8 cellular contexts compared by ENCODE assay signal in the genomic region with DNA sequence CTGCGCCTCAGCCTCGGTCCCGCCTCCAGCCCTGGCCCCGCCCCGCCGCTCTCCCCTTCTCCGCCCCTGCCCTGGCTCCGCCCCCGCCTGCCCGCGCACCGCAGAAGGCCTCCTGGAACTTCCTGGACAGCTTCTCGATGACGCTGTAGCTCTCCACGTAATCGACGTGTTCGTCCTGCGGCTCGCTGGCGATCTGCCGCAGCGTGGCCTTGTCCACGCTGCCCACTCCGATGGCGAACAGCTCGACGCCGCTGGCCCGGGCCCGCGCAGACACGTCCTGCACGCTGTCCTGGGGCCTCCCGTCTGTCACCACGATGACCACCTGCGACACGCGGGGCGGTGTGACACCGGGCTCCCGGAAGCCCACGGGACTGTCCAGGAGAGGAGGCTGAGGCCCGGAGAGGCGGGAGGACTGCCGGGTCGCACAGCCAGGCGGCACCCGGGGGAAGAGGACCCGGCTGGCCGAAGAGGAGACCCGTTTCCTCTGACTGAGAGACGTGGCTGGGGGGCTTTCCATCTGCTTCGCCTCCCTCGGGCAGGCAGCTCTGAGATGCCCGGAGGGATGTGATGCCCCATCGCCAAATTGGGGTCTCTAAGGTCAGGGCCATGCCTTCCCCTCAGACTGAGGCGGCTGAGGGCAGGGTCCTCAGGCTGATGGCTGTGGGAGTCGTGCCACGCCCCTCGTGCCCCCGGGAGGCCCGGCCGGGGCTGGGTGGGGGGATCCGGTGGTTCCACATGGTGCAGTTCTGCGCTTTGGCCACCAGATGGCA. TPM values are rescaled to one million over a fixed set of nuclear protein-coding genes. Genes with fewer than 3 reads are reported as not detected.
A peak's percentile ranks its signal among the peaks of the same experiment; 100 is the strongest.
DNase-seq lines count a peak whose midpoint lies in the region; ATAC-seq, FAIRE-seq and TF ChIP-seq lines count a peak whose summit lies in the region.

No MANE protein-coding gene starts in this region.

- no peaks in the 10 kb centered on the region for H3K9me1 ChIP-seq in keratinocyte (ENCODE audit: control insufficient read depth, extremely low read depth, insufficient read depth, low read length)

- peaks cover 21% of the 10 kb centered on the region for H3K4me1 ChIP-seq in keratinocyte (ENCODE audit: control insufficient read depth, extremely low read depth, insufficient read depth, low read length)

- peaks cover 4% of the 10 kb centered on the region for H3K27me3 Mint-ChIP-seq in WTC11 (ENCODE audit: low read depth)

- H3K36me3 ChIP-seq in bronchial epithelial cell (ENCODE audit: control insufficient read depth, insufficient read depth, low read length): peaks cover 4% of the 10 kb centered on the region
- H3K36me3 ChIP-seq in keratinocyte (ENCODE audit: control insufficient read depth in 2 of 2, extremely low read depth in 1 of 2, insufficient read depth in 2 of 2, low read length in 2 of 2): peaks cover 0 to 2% of the 10 kb centered on the region in 2 experiments

- CTCF ChIA-PET in WTC11 (lab: Charles Lee): interaction anchor here (0.6 to 5.7 kb wide), 37 partner anchors 9 to 212 kb away, joined by 3 to 290 read pairs (median 6); a partner anchor contains a TSS

- H3K4me1 Mint-ChIP-seq in WTC11: peaks cover under 1% of the 10 kb centered on the region

- POLR2A ChIA-PET in WTC11 (lab: Charles Lee): interaction anchor here (0.6 to 1.6 kb wide), 3 partner anchors 9 to 207 kb away, joined by 3 to 6 read pairs (median 3); no protein-coding TSS in a partner anchor

- H3K4me3 ChIP-seq in bronchial epithelial cell (ENCODE audit: low read depth, low read length) (peak overlapping the region; percentile 70), keratinocyte (ENCODE audit: control insufficient read depth in 2 of 3, extremely low read depth in 1 of 3, insufficient read depth in 2 of 3, low read depth in 1 of 3, low read length in 3 of 3) (peak overlapping the region; percentile 58 to 82 (median 72))

- H2AFZ ChIP-seq in keratinocyte (ENCODE audit: control insufficient read depth, low read length): peak overlapping the region; percentile 86

- peak overlapping the region; percentile 75 for H3K4me3 Mint-ChIP-seq in WTC11

- no peaks in the 10 kb centered on the region for H3K79me2 ChIP-seq in keratinocyte (ENCODE audit: control insufficient read depth, insufficient read depth, low read length)

- FAIRE-seq in bronchial epithelial cell (lab: Jason Lieb, UNC): no peak
- peak; percentile 17 for FAIRE-seq in keratinocyte (lab: Jason Lieb, UNC)

- dilution Hi-C loops in keratinocyte (cut with MboI; ENCODE audit: extremely low pct_ligation_motif_present, low sequenced_read_pairs): no loop called here

- H3K27ac ChIP-seq in keratinocyte (ENCODE audit: control insufficient read depth, insufficient read depth, low read length): peak overlapping the region; percentile 87

- H3K9ac ChIP-seq in keratinocyte (ENCODE audit: control insufficient read depth, extremely low read depth, insufficient read depth, low read length): peak overlapping the region; percentile 89

- ATAC-seq in HG02885 (IDR thresholded peaks at IDR 0.05; ENCODE audit: poor library complexity, unreplicated experiment): peak; percentile 63
- peak; percentile 63 for ATAC-seq in WTC11

- TF ChIP-seq CTCF in WTC11 (IDR thresholded peaks at IDR 0.05) (peak; percentile 98), bronchial epithelial cell (IDR thresholded peaks at IDR 0.05; ENCODE audit: insufficient read depth, low read length, severe bottlenecking) (peak; percentile 95), keratinocyte (optimal IDR thresholded peaks at IDR 0.05 in 1 of 3, IDR thresholded peaks at IDR 0.05 in 1 of 3, conservative IDR thresholded peaks at IDR 0.05 in 1 of 3; ENCODE audit: extremely low read depth in 1 of 3, insufficient read depth in 2 of 3, low read length in 3 of 3) (peak; percentile 76 to 93 (median 92))

- peak overlapping the region; percentile 89 for H3K4me2 ChIP-seq in keratinocyte (ENCODE audit: control insufficient read depth, extremely low read depth, insufficient read depth, low read depth, low read length)

- H3K36me3 Mint-ChIP-seq in WTC11: peaks cover 8% of the 10 kb centered on the region

- H3K27ac Mint-ChIP-seq in WTC11: no peak overlapping the region

- no peaks in the 10 kb centered on the region for H3K9me3 ChIP-seq in keratinocyte (ENCODE audit: control insufficient read depth, low read depth, low read length)

- peaks cover 27% of the 10 kb centered on the region for H3K9me3 Mint-ChIP-seq in WTC11

- no peaks in the 10 kb centered on the region for H4K20me1 ChIP-seq in keratinocyte (ENCODE audit: control insufficient read depth, extremely low read depth, insufficient read depth, low read length)

- DNase-seq in DMS 273 (lab: John Stamatoyannopoulos, UW; ENCODE audit: unreplicated experiment): peak; percentile 89
- DNase-seq in DMS 273 treated with DMSO at 0.1 percent for 48 hours (lab: John Stamatoyannopoulos, UW): no peak
- DNase-seq in NCI-H2081 treated with DMSO at 0.1 percent for 48 hours (lab: John Stamatoyannopoulos, UW): peak; percentile 82
- DNase-seq in WTC11 (ENCODE audit: low spot score): peak; percentile 92
- DNase-seq in bronchial epithelial cell (ENCODE audit: low read depth): peak; percentile 86
- DNase-seq in keratinocyte (ENCODE audit: low read depth, low spot score): peak; percentile 84
- peak; percentile 73 to 91 (median 75) for DNase-seq in stimulated activated CD4-positive, alpha-beta T cell treated with anti-CD3 and anti-CD28 coated beads, Interleukin-12 subunit alpha, Interleukin-12 subunit beta, amount 100 ng/mL, for 48 hours (ENCODE audit: low read depth in 2 of 3, low spot score in 1 of 3)

- H3K27me3 ChIP-seq in bronchial epithelial cell (ENCODE audit: control insufficient read depth, insufficient read depth, low read length) (no peaks in the 10 kb centered on the region), keratinocyte (ENCODE audit: control insufficient read depth, extremely low read depth, insufficient read depth, low read length) (no peaks in the 10 kb centered on the region)

TF ChIP-seq in WTC11, 78 proteins besides CTCF, POLR2A, EP300 and RAD21 (continues in another document):
- TF ChIP-seq NR1H2 (CRISPR knock-in tag; IDR thresholded peaks at IDR 0.05) (no peak), TEAD1 (CRISPR knock-in tag; IDR thresholded peaks at IDR 0.05) (no peak), GRHL2 (CRISPR knock-in tag; IDR thresholded peaks at IDR 0.05; ENCODE audit: insufficient replicate concordance, severe bottlenecking) (no peak), ZNF232 (CRISPR knock-in tag; IDR thresholded peaks at IDR 0.05) (peak; percentile 25; the same call in 1 of the 2 replicates), ZNF396 (CRISPR knock-in tag; IDR thresholded peaks at IDR 0.05; ENCODE audit: borderline replicate concordance) (no peak), ZNF138 (CRISPR knock-in tag; conservative IDR thresholded peaks at IDR 0.05) (no peak), ZNF423 (CRISPR knock-in tag; IDR thresholded peaks at IDR 0.05) (no peak)
- TF ChIP-seq, protein P1, sequence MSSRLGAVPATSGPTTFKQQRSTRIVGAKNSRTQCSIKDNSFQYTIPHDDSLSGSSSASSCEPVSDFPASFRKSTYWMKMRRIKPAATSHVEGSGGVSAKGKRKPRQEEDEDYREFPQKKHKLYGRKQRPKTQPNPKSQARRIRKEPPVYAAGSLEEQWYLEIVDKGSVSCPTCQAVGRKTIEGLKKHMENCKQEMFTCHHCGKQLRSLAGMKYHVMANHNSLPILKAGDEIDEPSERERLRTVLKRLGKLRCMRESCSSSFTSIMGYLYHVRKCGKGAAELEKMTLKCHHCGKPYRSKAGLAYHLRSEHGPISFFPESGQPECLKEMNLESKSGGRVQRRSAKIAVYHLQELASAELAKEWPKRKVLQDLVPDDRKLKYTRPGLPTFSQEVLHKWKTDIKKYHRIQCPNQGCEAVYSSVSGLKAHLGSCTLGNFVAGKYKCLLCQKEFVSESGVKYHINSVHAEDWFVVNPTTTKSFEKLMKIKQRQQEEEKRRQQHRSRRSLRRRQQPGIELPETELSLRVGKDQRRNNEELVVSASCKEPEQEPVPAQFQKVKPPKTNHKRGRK (CRISPR knock-in tag; IDR thresholded peaks at IDR 0.05; ENCODE audit: borderline replicate concordance): no peak
- TF ChIP-seq, protein P2, sequence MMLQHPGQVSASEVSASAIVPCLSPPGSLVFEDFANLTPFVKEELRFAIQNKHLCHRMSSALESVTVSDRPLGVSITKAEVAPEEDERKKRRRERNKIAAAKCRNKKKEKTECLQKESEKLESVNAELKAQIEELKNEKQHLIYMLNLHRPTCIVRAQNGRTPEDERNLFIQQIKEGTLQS (CRISPR knock-in tag; conservative IDR thresholded peaks at IDR 0.05): no peak
- TF ChIP-seq, protein P3, sequence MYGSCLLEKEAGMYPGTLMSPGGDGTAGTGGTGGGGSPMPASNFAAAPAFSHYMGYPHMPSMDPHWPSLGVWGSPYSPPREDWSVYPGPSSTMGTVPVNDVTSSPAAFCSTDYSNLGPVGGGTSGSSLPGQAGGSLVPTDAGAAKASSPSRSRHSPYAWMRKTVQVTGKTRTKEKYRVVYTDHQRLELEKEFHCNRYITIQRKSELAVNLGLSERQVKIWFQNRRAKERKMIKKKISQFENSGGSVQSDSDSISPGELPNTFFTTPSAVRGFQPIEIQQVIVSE (CRISPR knock-in tag; IDR thresholded peaks at IDR 0.05; ENCODE audit: borderline replicate concordance): no peak

RNA-seq across cellular contexts. Expression of a gene that starts 4.6 kb away (rescaled TPM):
- total RNA-seq in WTC11 (2021): 0.16 to 0.25 TPM (median 0.24 TPM) in 3 replicates
- not detected in 2 replicates for total RNA-seq in bronchial epithelial cell
- 0.05 to 0.13 TPM in 2 of 3 replicates, not detected in the other for polyA plus RNA-seq in keratinocyte
- polyA plus RNA-seq in keratinocyte (2011; ENCODE audit: low read depth): not detected
- polyA plus RNA-seq in keratinocyte (2011; cell fraction: cytosol; rRNA removed): 0.01 and 0.08 TPM in 2 replicates
- polyA plus RNA-seq in keratinocyte (2011; cell fraction: nucleus; rRNA removed): 0.08 and 0.45 TPM in 2 replicates
- polyA plus RNA-seq in keratinocyte (2012; ENCODE audit: low replicate concordance): 0.06 TPM in 1 of 2 replicates, not detected in the other
- polyA minus RNA-seq in keratinocyte: 1.3 TPM in 1 of 3 replicates, not detected in the others
- not detected for polyA minus RNA-seq in keratinocyte (2011; cell fraction: cytosol; rRNA and poly(A)+ RNA removed)
- polyA minus RNA-seq in keratinocyte (2011; cell fraction: nucleus; rRNA and poly(A)+ RNA removed): not detected in 2 replicates

RNA-seq across cellular contexts. Expression of a gene that starts 38.8 kb away (rescaled TPM):
- total RNA-seq in WTC11 (2021) (1.3 to 1.5 TPM (median 1.3 TPM) in 3 replicates), bronchial epithelial cell (under 0.01 TPM in 2 replicates)
- 0.18 to 0.40 TPM (median 0.25 TPM) in 3 replicates for polyA plus RNA-seq in keratinocyte
- polyA plus RNA-seq in keratinocyte (2011; ENCODE audit: low read depth): 0.37 TPM
- polyA plus RNA-seq in keratinocyte (2011; cell fraction: cytosol; rRNA removed): 0.13 and 0.16 TPM in 2 replicates
- 0.15 TPM in 1 of 2 replicates, not detected in the other for polyA plus RNA-seq in keratinocyte (2011; cell fraction: nucleus; rRNA removed)
- polyA plus RNA-seq in keratinocyte (2012; ENCODE audit: low replicate concordance): 0.15 and 0.68 TPM in 2 replicates
- polyA minus RNA-seq in keratinocyte: 0.76 to 2.1 TPM in 2 of 3 replicates, not detected in the other
- not detected for polyA minus RNA-seq in keratinocyte (2011; cell fraction: cytosol; rRNA and poly(A)+ RNA removed)
- not detected in 2 replicates for polyA minus RNA-seq in keratinocyte (2011; cell fraction: nucleus; rRNA and poly(A)+ RNA removed)
